12 cellular contexts compared by ENCODE assay signal in the genomic region with DNA sequence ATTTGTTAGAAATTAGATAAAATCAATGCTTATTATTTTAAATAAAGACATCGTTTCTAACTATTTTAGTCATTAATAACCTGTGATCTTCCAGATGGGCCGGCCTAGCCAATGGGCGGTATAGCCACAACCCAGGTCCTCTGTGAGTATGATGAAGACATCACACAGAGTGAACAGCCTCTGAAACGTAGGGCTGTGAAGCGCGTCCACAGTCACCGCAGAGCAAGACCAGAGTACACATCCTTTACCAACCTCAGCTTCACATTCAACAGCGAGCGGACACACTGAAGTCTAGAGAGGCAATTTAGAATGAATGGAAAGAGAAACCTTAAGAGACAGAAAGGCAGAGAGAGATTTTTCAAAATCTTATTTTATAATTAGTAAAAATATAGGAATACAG.
A peak's percentile ranks its signal among the peaks of the same experiment; 100 is the strongest.
DNase-seq lines count a peak whose midpoint lies in the region; ATAC-seq and TF ChIP-seq lines count a peak whose summit lies in the region.
"Had no signal": no experiment of that assay in that cellular context is flagged by ENCODE, and none has a peak within 500 bp of the region (broad histone marks: within the 10 kb centered on the region; RNA-seq: fewer than 3 reads in every experiment).

No MANE protein-coding gene starts in this region.

- H3K36me3 Mint-ChIP-seq in natural killer cell, result no peaks in the 10 kb centered on the region

- H3K4me3 Mint-ChIP-seq in natural killer cell, result no peak overlapping the region

- no peaks in the 10 kb centered on the region for H3K9me3 Mint-ChIP-seq in natural killer cell
- H3K9me3 Mint-ChIP-seq: naive thymus-derived CD4-positive, alpha-beta T cell had no signal

- DNase-seq in natural killer cell, result no peak
- no peak for DNase-seq in activated CD4-positive, alpha-beta T cell treated with anti-CD3 and anti-CD28 coated beads, Interleukin-2, amount 50 U/mL, for 4 hours
- no peak for DNase-seq in stimulated activated CD4-positive, alpha-beta T cell treated with anti-CD3 and anti-CD28 coated beads, Interleukin-4, amount 100 ng/mL, for 24 hours
- DNase-seq in NCI-H187 treated with DMSO at 0.1 percent for 48 hours (lab: John Stamatoyannopoulos, UW), result no peak
- no peak for DNase-seq in DMS114 treated with DMSO at 0.1 percent for 48 hours (lab: John Stamatoyannopoulos, UW; ENCODE audit: unreplicated experiment)
- DNase-seq: activated gamma-delta T cell; naive thymus-derived CD4-positive, alpha-beta T cell; NCI-H510A; SIG-M5 had no signal

- peak; percentile 80 for ATAC-seq in GM18907 (IDR thresholded peaks at IDR 0.05; ENCODE audit: unreplicated experiment)
- peak; percentile 86 for ATAC-seq in GM21619 (IDR thresholded peaks at IDR 0.05; ENCODE audit: unreplicated experiment)
- peak; percentile 84 for ATAC-seq in HG03108 (IDR thresholded peaks at IDR 0.05; ENCODE audit: unreplicated experiment)
- peak; percentile 50 to 89 (median 72) for ATAC-seq in natural killer cell
- ATAC-seq: naive thymus-derived CD4-positive, alpha-beta T cell had no signal

- peaks cover under 1 to 22% of the 10 kb centered on the region in 2 donors for H3K4me1 Mint-ChIP-seq in natural killer cell

- no peak for TF ChIP-seq CTCF in natural killer cell (IDR thresholded peaks at IDR 0.05)

- H3K27me3 Mint-ChIP-seq in natural killer cell (ENCODE audit: low read depth in 2 of 2), result peaks cover 6 to 16% of the 10 kb centered on the region in 2 donors

- H3K27ac Mint-ChIP-seq in natural killer cell, result peak overlapping the region in 1 of 2 donors; percentile 1

- intact Hi-C loops in natural killer cell (cut with micrococcal nuclease), result no loop called here
